In the genomic region with DNA sequence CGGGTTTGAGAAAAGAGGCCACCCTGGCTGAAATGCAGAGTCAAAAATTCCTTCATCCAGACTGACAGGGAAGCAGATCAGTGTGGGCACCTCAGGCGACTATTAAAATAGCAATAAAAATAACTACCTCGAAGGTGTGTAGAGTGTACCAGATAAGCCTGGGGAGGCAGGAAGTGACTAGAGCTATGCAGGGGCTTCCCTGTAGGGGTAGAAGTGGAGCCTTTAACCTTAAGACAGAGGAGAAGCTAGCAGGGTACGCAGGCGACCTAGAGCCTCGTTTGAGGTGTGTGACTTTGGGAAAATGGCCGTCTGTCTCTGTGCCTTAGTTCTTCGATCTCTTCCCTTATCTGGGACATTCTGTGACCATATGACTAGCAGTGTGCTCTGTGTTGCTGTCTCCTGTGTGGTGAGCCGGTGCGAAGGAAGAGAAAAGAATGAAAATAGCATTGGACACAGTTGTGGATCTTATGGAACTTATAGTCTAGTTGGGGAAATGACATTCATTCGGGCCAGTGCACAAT, we compare ENCODE assay signal across 2 cellular contexts.
A peak's percentile ranks its signal among the peaks of the same experiment; 100 is the strongest.
TF ChIP-seq lines count a peak whose summit lies in the region.

No MANE protein-coding gene starts in this region.

TF ChIP-seq in A549, 52 proteins besides CTCF, POLR2A, EP300 and RAD21:
- TF ChIP-seq KDM5A (IDR thresholded peaks at IDR 0.05) (no peak), ZSCAN20 (CRISPR knock-in tag; IDR thresholded peaks at IDR 0.05) (no peak), ZNF302 (CRISPR knock-in tag; IDR thresholded peaks at IDR 0.05) (no peak), GATA3 (IDR thresholded peaks at IDR 0.05; ENCODE audit: borderline replicate concordance) (no peak), JUNB (IDR thresholded peaks at IDR 0.05) (no peak), MAX (IDR thresholded peaks at IDR 0.05) (no peak)

TF ChIP-seq in K562, 482 proteins besides CTCF, POLR2A, EP300 and RAD21 (continues in another document):
- peak; percentile 26; the same call in 1 of the 2 replicates for TF ChIP-seq GATA2 (CRISPR knock-in tag; IDR thresholded peaks at IDR 0.05)
- peak; percentile 36; the same call in 1 of the 2 replicates for TF ChIP-seq ZBTB7A (IDR thresholded peaks at IDR 0.05; ENCODE audit: borderline replicate concordance, control insufficient read depth, low read depth, low read length)
- peak in 1 of 2 experiments; percentile 84; a peak in 2 of 4 replicates for TF ChIP-seq TEAD1 (CRISPR knock-in tag; IDR thresholded peaks at IDR 0.05)
- 0 out of 4 replicates have a peak, but pooled peaks of 1 of the 2 experiments have one; percentile 63 for TF ChIP-seq MLX (CRISPR knock-in tag; conservative IDR thresholded peaks at IDR 0.05)
- TF ChIP-seq SMAD4 (CRISPR knock-in tag; conservative IDR thresholded peaks at IDR 0.05), result peak; percentile 46
- TF ChIP-seq KDM4B (IDR thresholded peaks at IDR 0.05; ENCODE audit: borderline replicate concordance in 2 of 2, low read depth in 1 of 2), result no peak
- TF ChIP-seq KLF16 (IDR thresholded peaks at IDR 0.05), result no peak
- peak; percentile 61; the same call in 1 of the 2 replicates for TF ChIP-seq GATAD2A (IDR thresholded peaks at IDR 0.05)
- TF ChIP-seq, protein P1, sequence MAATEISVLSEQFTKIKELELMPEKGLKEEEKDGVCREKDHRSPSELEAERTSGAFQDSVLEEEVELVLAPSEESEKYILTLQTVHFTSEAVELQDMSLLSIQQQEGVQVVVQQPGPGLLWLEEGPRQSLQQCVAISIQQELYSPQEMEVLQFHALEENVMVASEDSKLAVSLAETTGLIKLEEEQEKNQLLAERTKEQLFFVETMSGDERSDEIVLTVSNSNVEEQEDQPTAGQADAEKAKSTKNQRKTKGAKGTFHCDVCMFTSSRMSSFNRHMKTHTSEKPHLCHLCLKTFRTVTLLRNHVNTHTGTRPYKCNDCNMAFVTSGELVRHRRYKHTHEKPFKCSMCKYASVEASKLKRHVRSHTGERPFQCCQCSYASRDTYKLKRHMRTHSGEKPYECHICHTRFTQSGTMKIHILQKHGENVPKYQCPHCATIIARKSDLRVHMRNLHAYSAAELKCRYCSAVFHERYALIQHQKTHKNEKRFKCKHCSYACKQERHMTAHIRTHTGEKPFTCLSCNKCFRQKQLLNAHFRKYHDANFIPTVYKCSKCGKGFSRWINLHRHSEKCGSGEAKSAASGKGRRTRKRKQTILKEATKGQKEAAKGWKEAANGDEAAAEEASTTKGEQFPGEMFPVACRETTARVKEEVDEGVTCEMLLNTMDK (IDR thresholded peaks at IDR 0.05; ENCODE audit: borderline replicate concordance, insufficient read depth, low read depth, low read length, poor library complexity, severe bottlenecking), result peak; percentile 10
- TF ChIP-seq, protein P2, sequence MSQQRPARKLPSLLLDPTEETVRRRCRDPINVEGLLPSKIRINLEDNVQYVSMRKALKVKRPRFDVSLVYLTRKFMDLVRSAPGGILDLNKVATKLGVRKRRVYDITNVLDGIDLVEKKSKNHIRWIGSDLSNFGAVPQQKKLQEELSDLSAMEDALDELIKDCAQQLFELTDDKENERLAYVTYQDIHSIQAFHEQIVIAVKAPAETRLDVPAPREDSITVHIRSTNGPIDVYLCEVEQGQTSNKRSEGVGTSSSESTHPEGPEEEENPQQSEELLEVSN (IDR thresholded peaks at IDR 0.05; ENCODE audit: borderline replicate concordance in 1 of 2, extremely low read depth in 1 of 2, insufficient read depth in 1 of 2, insufficient read length in 1 of 2, low read depth in 1 of 2, low read length in 1 of 2, poor library complexity in 1 of 2, severe bottlenecking in 1 of 2), result peak; percentile 41 to 85
- peak; percentile 46; the same call in 1 of the 2 replicates for TF ChIP-seq NR2C2 (CRISPR knock-in tag; IDR thresholded peaks at IDR 0.05)
- TF ChIP-seq NR2C2 (tag; IDR thresholded peaks at IDR 0.05), result no peak
- 0 out of 2 replicates have a peak, but pooled peaks have one; percentile 13 for TF ChIP-seq SMC3 (conservative IDR thresholded peaks at IDR 0.05; ENCODE audit: insufficient read depth, low read depth, low read length)
- TF ChIP-seq NR2C1 (IDR thresholded peaks at IDR 0.05), result no peak
- peak; percentile 65 for TF ChIP-seq NR2C1 (tag; IDR thresholded peaks at IDR 0.05)
- TF ChIP-seq NFIC (IDR thresholded peaks at IDR 0.05), result no peak
- TF ChIP-seq KLF6 (CRISPR knock-in tag; IDR thresholded peaks at IDR 0.05; ENCODE audit: borderline replicate concordance), result peak; percentile 55; the same call in 1 of the 2 replicates
- peak; percentile 5; the same call in 1 of the 2 replicates for TF ChIP-seq CREB1 (IDR thresholded peaks at IDR 0.05)
- no peak for TF ChIP-seq CREB1 (CRISPR knock-in tag; IDR thresholded peaks at IDR 0.05)
- 0 out of 4 replicates have a peak, but pooled peaks have one; percentile 17 to 36 for TF ChIP-seq FOXK2 (conservative IDR thresholded peaks at IDR 0.05 in 1 of 2, IDR thresholded peaks at IDR 0.05 in 1 of 2; ENCODE audit: low read depth in 2 of 2)
- TF ChIP-seq MAFG (tag; conservative IDR thresholded peaks at IDR 0.05), result peak; percentile 32; the same call in 1 of the 2 replicates
- TF ChIP-seq CREB3L1 (IDR thresholded peaks at IDR 0.05; ENCODE audit: borderline replicate concordance, low read depth), result peak; percentile 53; the same call in 1 of the 2 replicates
- TF ChIP-seq ZBTB11 (CRISPR knock-in tag; IDR thresholded peaks at IDR 0.05), result peak in 1 of 3 experiments; percentile 68; a peak in 1 of 6 replicates
- TF ChIP-seq, protein P3, sequence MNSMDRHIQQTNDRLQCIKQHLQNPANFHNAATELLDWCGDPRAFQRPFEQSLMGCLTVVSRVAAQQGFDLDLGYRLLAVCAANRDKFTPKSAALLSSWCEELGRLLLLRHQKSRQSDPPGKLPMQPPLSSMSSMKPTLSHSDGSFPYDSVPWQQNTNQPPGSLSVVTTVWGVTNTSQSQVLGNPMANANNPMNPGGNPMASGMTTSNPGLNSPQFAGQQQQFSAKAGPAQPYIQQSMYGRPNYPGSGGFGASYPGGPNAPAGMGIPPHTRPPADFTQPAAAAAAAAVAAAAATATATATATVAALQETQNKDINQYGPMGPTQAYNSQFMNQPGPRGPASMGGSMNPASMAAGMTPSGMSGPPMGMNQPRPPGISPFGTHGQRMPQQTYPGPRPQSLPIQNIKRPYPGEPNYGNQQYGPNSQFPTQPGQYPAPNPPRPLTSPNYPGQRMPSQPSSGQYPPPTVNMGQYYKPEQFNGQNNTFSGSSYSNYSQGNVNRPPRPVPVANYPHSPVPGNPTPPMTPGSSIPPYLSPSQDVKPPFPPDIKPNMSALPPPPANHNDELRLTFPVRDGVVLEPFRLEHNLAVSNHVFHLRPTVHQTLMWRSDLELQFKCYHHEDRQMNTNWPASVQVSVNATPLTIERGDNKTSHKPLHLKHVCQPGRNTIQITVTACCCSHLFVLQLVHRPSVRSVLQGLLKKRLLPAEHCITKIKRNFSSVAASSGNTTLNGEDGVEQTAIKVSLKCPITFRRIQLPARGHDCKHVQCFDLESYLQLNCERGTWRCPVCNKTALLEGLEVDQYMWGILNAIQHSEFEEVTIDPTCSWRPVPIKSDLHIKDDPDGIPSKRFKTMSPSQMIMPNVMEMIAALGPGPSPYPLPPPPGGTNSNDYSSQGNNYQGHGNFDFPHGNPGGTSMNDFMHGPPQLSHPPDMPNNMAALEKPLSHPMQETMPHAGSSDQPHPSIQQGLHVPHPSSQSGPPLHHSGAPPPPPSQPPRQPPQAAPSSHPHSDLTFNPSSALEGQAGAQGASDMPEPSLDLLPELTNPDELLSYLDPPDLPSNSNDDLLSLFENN (IDR thresholded peaks at IDR 0.05; ENCODE audit: low read depth in 2 of 2, low read length in 2 of 2), result peak in 1 of 2 experiments; percentile 21; a peak in 1 of 4 replicates
